Comparison of ENCODE assay signal across 1 cellular context in the genomic region with DNA sequence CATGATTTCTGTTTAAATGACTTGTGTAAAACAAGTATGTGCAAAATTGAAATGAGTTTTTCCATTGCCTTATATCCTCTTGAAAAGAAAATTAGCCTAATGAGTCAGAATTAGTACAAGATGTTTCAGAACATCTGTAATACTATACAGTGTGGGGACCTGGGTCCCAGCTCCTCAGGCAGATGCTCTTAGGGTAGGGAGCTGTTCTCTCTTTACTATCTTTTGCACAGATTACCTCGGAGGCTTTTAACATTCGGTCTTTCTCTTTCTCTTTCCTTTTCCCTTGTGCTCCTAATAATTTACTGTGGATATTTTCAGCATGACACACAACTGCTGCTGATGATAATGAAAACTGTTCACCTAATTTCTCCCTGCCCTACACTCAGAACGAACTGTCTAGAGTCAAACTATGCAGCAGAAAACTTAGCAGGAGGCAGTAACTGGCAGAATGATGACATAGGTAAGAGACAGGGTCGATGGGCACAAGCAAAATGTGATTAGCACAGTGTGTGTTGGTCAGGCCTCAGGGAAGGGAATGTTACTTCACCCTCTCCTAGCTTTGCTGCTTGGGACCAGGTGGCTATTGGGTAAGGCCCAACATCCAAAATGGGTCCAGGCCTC.
TF ChIP-seq lines count a peak whose summit lies in the region.

No MANE protein-coding gene starts in this region.

TF ChIP-seq in GM23338, 12 proteins besides CTCF, POLR2A, EP300 and RAD21 (continued from another document):
- no peak for TF ChIP-seq POLR2AphosphoS5 (IDR thresholded peaks at IDR 0.05; ENCODE audit: low read depth)
